ENCODE assay signal across 10 cellular contexts in genomic region chrX:47513697-47514085, GRCh38. TPM values are rescaled to one million over a fixed set of nuclear protein-coding genes. Genes with fewer than 3 reads are reported as not detected.
DNase-seq lines count a peak whose midpoint lies in the region; ATAC-seq, FAIRE-seq and TF ChIP-seq lines count a peak whose summit lies in the region.
"Had no signal": no experiment of that assay in that cellular context is flagged by ENCODE, and none has a peak within 500 bp of the region (broad histone marks: within the 10 kb centered on the region; RNA-seq: fewer than 3 reads in every experiment).

No MANE protein-coding gene starts in this region.

- WGBS in spleen, 5 donors, result 17 to 54% (median 28%) methylated on average over 6 of the region's 6 CpGs

- no peak for ATAC-seq in T-helper 17 cell

- no peaks in the 10 kb centered on the region for H3K27me3 Mint-ChIP-seq in T-helper 17 cell

- no peak for FAIRE-seq in H54 (lab: Jason Lieb, UNC)
- FAIRE-seq: A204.1 had no signal

- peaks cover 0 to 6% (median 0%) of the 10 kb centered on the region in 7 donors for H3K27me3 ChIP-seq in spleen (replicated peaks in 1 of 7)

- peak overlapping the region in 3 of 8 donors; percentile 13 to 68 (median 37) for H3K27ac ChIP-seq in spleen

- H3K4me3 Mint-ChIP-seq in T-helper 17 cell, result peak overlapping the region; percentile 91

- intact Hi-C loops in spleen (cut with DNase I; ENCODE audit: low total_unique reads), result no loop called here

- H3K4me1 ChIP-seq in spleen, result peaks cover 0 to 6% (median 2%) of the 10 kb centered on the region in 6 donors

- H3K9me3 ChIP-seq in T-helper 17 cell (ENCODE audit: control insufficient read depth, low read length, poor library complexity, severe bottlenecking) (no peaks in the 10 kb centered on the region), spleen (no peaks in the 10 kb centered on the region)

- no peak for TF ChIP-seq POLR2A in spleen (IDR thresholded peaks at IDR 0.05)
- no peak for TF ChIP-seq POLR2A in H54 (IDR thresholded peaks at IDR 0.05; ENCODE audit: low read depth, low read length)

- H3K4me1 Mint-ChIP-seq in T-helper 17 cell, result peaks cover 11% of the 10 kb centered on the region

- peak overlapping the region; percentile 87 for H3K27ac Mint-ChIP-seq in T-helper 17 cell

- TF ChIP-seq CTCF in fibroblast of villous mesenchyme (IDR thresholded peaks at IDR 0.05; ENCODE audit: insufficient read depth, low read depth, low read length), result no peak
- TF ChIP-seq CTCF in spleen (IDR thresholded peaks at IDR 0.05 in 8 of 11, conservative IDR thresholded peaks at IDR 0.05 in 3 of 11), result no peak

- DNase-seq in NCI-H1105 treated with DMSO at 0.1 percent for 48 hours (lab: John Stamatoyannopoulos, UW) (peak; percentile 20), NCI-H1105 (lab: John Stamatoyannopoulos, UW) (no peak), T-helper 17 cell (no peak), fibroblast of villous mesenchyme (ENCODE audit: low read depth) (peak; percentile 77), spleen (no peak), anterior cingulate cortex (lab: John Stamatoyannopoulos, UW) (no peak), middle frontal gyrus (ENCODE audit: extremely low spot score, low spot score) (no peak), H54 (ENCODE audit: insufficient read length, low spot score) (no peak)
- DNase-seq: activated CD4-positive, alpha-beta T cell treated with anti-CD3 and anti-CD28 coated beads for 4 hours had no signal

- peak overlapping the region; percentile 57 for H3K4me3 ChIP-seq in fibroblast of villous mesenchyme (ENCODE audit: low read depth, low read length)
- peak overlapping the region in 6 of 8 donors; percentile 16 to 66 (median 31) for H3K4me3 ChIP-seq in spleen

- H3K36me3 ChIP-seq in spleen, result no peaks in the 10 kb centered on the region

- H3K36me3 Mint-ChIP-seq in T-helper 17 cell (ENCODE audit: low read depth), result peaks cover 2% of the 10 kb centered on the region

RNA-seq across cellular contexts. Expression of gene ZNF41, which starts 30.7 kb away (rescaled TPM):
- 1 to 10 TPM; 8.4 to 8.6 TPM for total RNA-seq in T-helper 17 cell
- 7.7 and 12.5 TPM in 2 replicates for total RNA-seq in fibroblast of villous mesenchyme
- 10 to 100 TPM; 10.6 to 17.0 (median 13.5) TPM for total RNA-seq in spleen
- polyA plus RNA-seq in spleen, result 1 to 10 TPM; 2.4 to 3.6 (median 3.2) TPM

RNA-seq across cellular contexts. Expression of gene ARAF, which starts 47.3 kb away (rescaled TPM):
- 100 to 1,000 TPM; 132 to 140 TPM for total RNA-seq in T-helper 17 cell
- total RNA-seq in fibroblast of villous mesenchyme, result 17.4 and 23.3 TPM in 2 replicates
- total RNA-seq in spleen, result 10 to 100 TPM; 54.9 to 88.8 (median 76.9) TPM
- 10 to 100 TPM; 32.9 to 97.4 (median 81.6) TPM for polyA plus RNA-seq in spleen

Comparison
In these comparisons a context has a peak if more than half of its experiments do, and no peak if none do; other contexts are left out.
1. DNase-seq: peak in NCI-H1105 treated with DMSO at 0.1 percent for 48 hours (single experiment) and fibroblast of villous mesenchyme (single experiment); none in NCI-H1105 (single experiment), T-helper 17 cell (0 of 3), spleen (single experiment), anterior cingulate cortex (0 of 58), middle frontal gyrus (single experiment) and H54 (single experiment).